ENCODE assay signal across 20 cellular contexts in genomic region chr15:65196637-65197336, GRCh38. TPM values are rescaled to one million over a fixed set of nuclear protein-coding genes. Genes with fewer than 3 reads are reported as not detected.
"Had no signal": no experiment of that assay in that cellular context is flagged by ENCODE, and none has a peak within 500 bp of the region (broad histone marks: within the 10 kb centered on the region; RNA-seq: fewer than 3 reads in every experiment).

No MANE protein-coding gene starts in this region.

- H3K27me3 Mint-ChIP-seq: activated naive CD8-positive, alpha-beta T cell treated with anti-CD3 and anti-CD28 coated beads for 36 hours had no signal

- H3K4me3 Mint-ChIP-seq: activated naive CD8-positive, alpha-beta T cell treated with anti-CD3 and anti-CD28 coated beads for 36 hours; activated T-cell treated with anti-CD3 and anti-CD28 coated beads, Interleukin-2, amount 50 U/mL, for 72 hours; natural killer cell had no signal

- H3K4me2 ChIP-seq: hepatocyte had no signal

- H3K9me3 Mint-ChIP-seq: activated naive CD8-positive, alpha-beta T cell treated with anti-CD3 and anti-CD28 coated beads for 36 hours; activated T-cell treated with anti-CD3 and anti-CD28 coated beads, Interleukin-2, amount 50 U/mL, for 72 hours; natural killer cell had no signal

- H3K9me3 ChIP-seq: body of pancreas, lower lobe of right lung, neutrophil, tibial nerve had no signal

- H3K36me3 ChIP-seq: lower lobe of right lung, neutrophil had no signal

- H3K9ac ChIP-seq: parathyroid adenoma had no signal

- H3K79me2 ChIP-seq: hepatocyte, parathyroid adenoma had no signal

- H2AFZ ChIP-seq: hepatocyte, parathyroid adenoma had no signal

- H3K4me1 Mint-ChIP-seq: activated naive CD8-positive, alpha-beta T cell treated with anti-CD3 and anti-CD28 coated beads for 36 hours; natural killer cell had no signal

- H3K36me3 Mint-ChIP-seq: activated naive CD8-positive, alpha-beta T cell treated with anti-CD3 and anti-CD28 coated beads for 36 hours; natural killer cell had no signal

- ATAC-seq: activated T-cell treated with anti-CD3 and anti-CD28 coated beads, Interleukin-2, amount 50 U/mL, for 72 hours; body of pancreas; foreskin keratinocyte; natural killer cell had no signal

- H3K4me1 ChIP-seq: body of pancreas, foreskin keratinocyte, lower lobe of right lung, parathyroid adenoma had no signal

- H3K27ac ChIP-seq: body of pancreas, epithelial cell of prostate, foreskin keratinocyte, hepatocyte, lower lobe of right lung, neutrophil, parathyroid adenoma had no signal

- H3K27me3 ChIP-seq: body of pancreas, foreskin keratinocyte, hepatocyte, tibial nerve had no signal

- H3K27ac Mint-ChIP-seq: activated naive CD8-positive, alpha-beta T cell treated with anti-CD3 and anti-CD28 coated beads for 36 hours; activated T-cell treated with anti-CD3 and anti-CD28 coated beads, Interleukin-2, amount 50 U/mL, for 72 hours; natural killer cell had no signal

- DNase-seq: activated CD4-positive, alpha-beta T cell treated with anti-CD3 and anti-CD28 coated beads, Interleukin-2, amount 50 U/mL, for 1 hour; activated gamma-delta T cell treated with Interleukin-2 at 50 U/mL for 16 hours; activated naive CD8-positive, alpha-beta T cell treated with anti-CD3 and anti-CD28 coated beads for 36 hours; activated T-cell treated with anti-CD3 and anti-CD28 coated beads, Interleukin-2, amount 50 U/mL, for 72 hours; amygdala; body of pancreas; foreskin keratinocyte; lower lobe of right lung; natural killer cell; stimulated activated naive CD4-positive, alpha-beta T cell; substantia nigra; T-helper 1 cell; T1000 had no signal

- H3K4me3 ChIP-seq: body of pancreas, hepatocyte, lower lobe of right lung, tibial nerve had no signal

RNA-seq across cellular contexts. Expression of gene CILP, which starts 14.5 kb away (rescaled TPM):
- total RNA-seq: activated naive CD8-positive, alpha-beta T cell treated with anti-CD3 and anti-CD28 coated beads for 36 hours; dermis microvascular lymphatic vessel endothelial cell; foreskin keratinocyte had no signal
- polyA plus RNA-seq: foreskin keratinocyte, keratinocyte had no signal
